2 cellular contexts compared by ENCODE assay signal in the genomic region with DNA sequence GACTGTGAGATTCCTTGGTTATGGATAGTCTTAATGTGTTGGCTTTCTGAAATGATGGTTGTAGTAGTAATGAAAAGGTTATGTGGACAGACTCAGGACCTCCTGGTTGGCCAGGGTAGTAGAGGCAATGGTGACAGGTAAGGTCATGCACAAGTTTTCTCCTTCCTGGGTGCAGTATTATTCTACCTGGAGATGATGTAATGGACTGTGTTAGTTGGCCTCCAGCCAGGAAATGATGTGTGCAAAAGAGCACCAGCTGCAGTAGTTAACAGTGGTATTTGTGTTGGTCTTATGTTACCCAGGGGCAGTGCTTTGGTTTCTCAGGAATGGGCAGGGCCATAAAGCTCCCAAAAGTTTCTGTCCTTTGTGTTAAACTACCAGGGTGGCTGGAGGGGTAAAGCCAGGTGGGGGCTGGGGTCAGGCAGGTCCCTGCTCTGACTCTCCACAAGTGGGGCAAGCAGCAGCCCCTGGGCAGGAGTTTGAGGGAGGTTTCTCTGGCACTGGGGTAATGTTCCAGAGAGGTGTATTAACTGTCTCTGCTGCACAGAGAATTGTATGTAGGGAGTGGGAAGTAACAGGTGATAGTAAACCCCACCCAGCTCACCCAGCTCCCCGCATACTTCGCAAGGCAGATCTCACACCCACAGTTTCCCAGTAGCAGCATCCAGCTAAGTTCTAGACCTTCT.
TF ChIP-seq lines count a peak whose summit lies in the region.

No MANE protein-coding gene starts in this region.

TF ChIP-seq in WTC11, 78 proteins besides CTCF, POLR2A, EP300 and RAD21:
- 0 out of 2 replicates have a peak, but pooled peaks have one; percentile 30 for TF ChIP-seq GABPB1 (CRISPR knock-in tag; IDR thresholded peaks at IDR 0.05)
- TF ChIP-seq, protein P1, sequence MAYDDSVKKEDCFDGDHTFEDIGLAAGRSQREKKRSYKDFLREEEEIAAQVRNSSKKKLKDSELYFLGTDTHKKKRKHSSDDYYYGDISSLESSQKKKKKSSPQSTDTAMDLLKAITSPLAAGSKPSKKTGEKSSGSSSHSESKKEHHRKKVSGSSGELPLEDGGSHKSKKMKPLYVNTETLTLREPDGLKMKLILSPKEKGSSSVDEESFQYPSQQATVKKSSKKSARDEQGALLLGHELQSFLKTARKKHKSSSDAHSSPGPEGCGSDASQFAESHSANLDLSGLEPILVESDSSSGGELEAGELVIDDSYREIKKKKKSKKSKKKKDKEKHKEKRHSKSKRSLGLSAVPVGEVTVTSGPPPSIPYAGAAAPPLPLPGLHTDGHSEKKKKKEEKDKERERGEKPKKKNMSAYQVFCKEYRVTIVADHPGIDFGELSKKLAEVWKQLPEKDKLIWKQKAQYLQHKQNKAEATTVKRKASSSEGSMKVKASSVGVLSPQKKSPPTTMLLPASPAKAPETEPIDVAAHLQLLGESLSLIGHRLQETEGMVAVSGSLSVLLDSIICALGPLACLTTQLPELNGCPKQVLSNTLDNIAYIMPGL (CRISPR knock-in tag; IDR thresholded peaks at IDR 0.05): no peak

TF ChIP-seq in HepG2, 621 proteins besides CTCF, POLR2A, EP300 and RAD21:
- TF ChIP-seq, protein P2, sequence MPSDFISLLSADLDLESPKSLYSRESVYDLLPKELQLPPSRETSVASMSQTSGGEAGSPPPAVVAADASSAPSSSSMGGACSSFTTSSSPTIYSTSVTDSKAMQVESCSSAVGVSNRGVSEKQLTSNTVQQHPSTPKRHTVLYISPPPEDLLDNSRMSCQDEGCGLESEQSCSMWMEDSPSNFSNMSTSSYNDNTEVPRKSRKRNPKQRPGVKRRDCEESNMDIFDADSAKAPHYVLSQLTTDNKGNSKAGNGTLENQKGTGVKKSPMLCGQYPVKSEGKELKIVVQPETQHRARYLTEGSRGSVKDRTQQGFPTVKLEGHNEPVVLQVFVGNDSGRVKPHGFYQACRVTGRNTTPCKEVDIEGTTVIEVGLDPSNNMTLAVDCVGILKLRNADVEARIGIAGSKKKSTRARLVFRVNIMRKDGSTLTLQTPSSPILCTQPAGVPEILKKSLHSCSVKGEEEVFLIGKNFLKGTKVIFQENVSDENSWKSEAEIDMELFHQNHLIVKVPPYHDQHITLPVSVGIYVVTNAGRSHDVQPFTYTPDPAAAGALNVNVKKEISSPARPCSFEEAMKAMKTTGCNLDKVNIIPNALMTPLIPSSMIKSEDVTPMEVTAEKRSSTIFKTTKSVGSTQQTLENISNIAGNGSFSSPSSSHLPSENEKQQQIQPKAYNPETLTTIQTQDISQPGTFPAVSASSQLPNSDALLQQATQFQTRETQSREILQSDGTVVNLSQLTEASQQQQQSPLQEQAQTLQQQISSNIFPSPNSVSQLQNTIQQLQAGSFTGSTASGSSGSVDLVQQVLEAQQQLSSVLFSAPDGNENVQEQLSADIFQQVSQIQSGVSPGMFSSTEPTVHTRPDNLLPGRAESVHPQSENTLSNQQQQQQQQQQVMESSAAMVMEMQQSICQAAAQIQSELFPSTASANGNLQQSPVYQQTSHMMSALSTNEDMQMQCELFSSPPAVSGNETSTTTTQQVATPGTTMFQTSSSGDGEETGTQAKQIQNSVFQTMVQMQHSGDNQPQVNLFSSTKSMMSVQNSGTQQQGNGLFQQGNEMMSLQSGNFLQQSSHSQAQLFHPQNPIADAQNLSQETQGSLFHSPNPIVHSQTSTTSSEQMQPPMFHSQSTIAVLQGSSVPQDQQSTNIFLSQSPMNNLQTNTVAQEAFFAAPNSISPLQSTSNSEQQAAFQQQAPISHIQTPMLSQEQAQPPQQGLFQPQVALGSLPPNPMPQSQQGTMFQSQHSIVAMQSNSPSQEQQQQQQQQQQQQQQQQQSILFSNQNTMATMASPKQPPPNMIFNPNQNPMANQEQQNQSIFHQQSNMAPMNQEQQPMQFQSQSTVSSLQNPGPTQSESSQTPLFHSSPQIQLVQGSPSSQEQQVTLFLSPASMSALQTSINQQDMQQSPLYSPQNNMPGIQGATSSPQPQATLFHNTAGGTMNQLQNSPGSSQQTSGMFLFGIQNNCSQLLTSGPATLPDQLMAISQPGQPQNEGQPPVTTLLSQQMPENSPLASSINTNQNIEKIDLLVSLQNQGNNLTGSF (CRISPR knock-in tag; IDR thresholded peaks at IDR 0.05): no peak
- TF ChIP-seq, protein P3, sequence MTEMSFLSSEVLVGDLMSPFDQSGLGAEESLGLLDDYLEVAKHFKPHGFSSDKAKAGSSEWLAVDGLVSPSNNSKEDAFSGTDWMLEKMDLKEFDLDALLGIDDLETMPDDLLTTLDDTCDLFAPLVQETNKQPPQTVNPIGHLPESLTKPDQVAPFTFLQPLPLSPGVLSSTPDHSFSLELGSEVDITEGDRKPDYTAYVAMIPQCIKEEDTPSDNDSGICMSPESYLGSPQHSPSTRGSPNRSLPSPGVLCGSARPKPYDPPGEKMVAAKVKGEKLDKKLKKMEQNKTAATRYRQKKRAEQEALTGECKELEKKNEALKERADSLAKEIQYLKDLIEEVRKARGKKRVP (CRISPR knock-in tag; IDR thresholded peaks at IDR 0.05): 0 out of 4 replicates have a peak, but pooled peaks of 1 of the 2 experiments have one; percentile 19
- TF ChIP-seq PPARG (CRISPR knock-in tag; conservative IDR thresholded peaks at IDR 0.05): peak; percentile 38; the same call in 1 of the 2 replicates
- TF ChIP-seq CEBPG (CRISPR knock-in tag; IDR thresholded peaks at IDR 0.05): peak; percentile 43
- TF ChIP-seq ZNF329 (CRISPR knock-in tag; IDR thresholded peaks at IDR 0.05; ENCODE audit: low read depth): no peak
- TF ChIP-seq ATF7 (IDR thresholded peaks at IDR 0.05): 0 out of 2 replicates have a peak, but pooled peaks have one; percentile 19
- no peak for TF ChIP-seq ATF7 (CRISPR knock-in tag; IDR thresholded peaks at IDR 0.05)
- TF ChIP-seq, protein P4, sequence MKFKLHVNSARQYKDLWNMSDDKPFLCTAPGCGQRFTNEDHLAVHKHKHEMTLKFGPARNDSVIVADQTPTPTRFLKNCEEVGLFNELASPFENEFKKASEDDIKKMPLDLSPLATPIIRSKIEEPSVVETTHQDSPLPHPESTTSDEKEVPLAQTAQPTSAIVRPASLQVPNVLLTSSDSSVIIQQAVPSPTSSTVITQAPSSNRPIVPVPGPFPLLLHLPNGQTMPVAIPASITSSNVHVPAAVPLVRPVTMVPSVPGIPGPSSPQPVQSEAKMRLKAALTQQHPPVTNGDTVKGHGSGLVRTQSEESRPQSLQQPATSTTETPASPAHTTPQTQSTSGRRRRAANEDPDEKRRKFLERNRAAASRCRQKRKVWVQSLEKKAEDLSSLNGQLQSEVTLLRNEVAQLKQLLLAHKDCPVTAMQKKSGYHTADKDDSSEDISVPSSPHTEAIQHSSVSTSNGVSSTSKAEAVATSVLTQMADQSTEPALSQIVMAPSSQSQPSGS (CRISPR knock-in tag; IDR thresholded peaks at IDR 0.05): peak; percentile 22; the same call in 1 of the 2 replicates
